Comparison of ENCODE assay signal across 16 cellular contexts in the genomic region with DNA sequence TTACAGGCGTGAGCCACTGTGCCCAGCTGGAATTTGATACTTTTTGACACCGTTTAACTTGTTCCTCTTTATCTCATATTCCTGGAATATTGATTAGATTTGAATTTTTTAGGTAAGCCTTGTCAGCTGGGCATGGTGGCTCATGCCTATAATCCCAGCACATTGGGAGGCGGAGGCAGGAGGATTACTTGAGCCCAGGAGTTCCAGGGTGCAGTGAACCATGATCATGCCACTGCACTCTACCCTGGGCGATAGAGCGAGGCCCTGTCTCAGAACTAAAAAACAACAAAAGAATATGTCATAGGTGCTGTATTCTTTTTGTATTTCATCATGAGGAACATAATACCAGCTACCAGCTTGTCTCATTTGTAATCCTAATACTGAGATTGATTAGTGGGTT.
DNase-seq lines count a peak whose midpoint lies in the region; ATAC-seq and TF ChIP-seq lines count a peak whose summit lies in the region.
"Had no signal": no experiment of that assay in that cellular context is flagged by ENCODE, and none has a peak within 500 bp of the region (broad histone marks: within the 10 kb centered on the region; RNA-seq: fewer than 3 reads in every experiment).

No MANE protein-coding gene starts in this region.

- no peak overlapping the region for H3K4me3 ChIP-seq in left ventricle myocardium inferior
- H3K4me3 ChIP-seq in heart left ventricle = no peak overlapping the region
- H3K4me3 ChIP-seq in prostate gland = peak overlapping the region; percentile 13 to 26
- H3K4me3 ChIP-seq: BLaER1, GM12878, HAP-1 had no signal

- DNase-seq in left ventricle myocardium inferior = no peak
- DNase-seq in heart left ventricle = no peak
- DNase-seq in NCI-H82 treated with DMSO at 0.1 percent for 48 hours (lab: John Stamatoyannopoulos, UW; ENCODE audit: unreplicated experiment) = peak; percentile 28
- no peak for DNase-seq in prostate gland (ENCODE audit: low spot score)
- DNase-seq in activated gamma-delta T cell treated with Interleukin-2 at 50 U/mL for 16 hours = no peak
- no peak for DNase-seq in anterior cingulate cortex (lab: John Stamatoyannopoulos, UW)
- DNase-seq in T1000 (lab: John Stamatoyannopoulos, UW) = no peak
- DNase-seq: CD8-positive, alpha-beta T cell; DMS 273 treated with DMSO at 0.1 percent for 48 hours; DMS53; DND-41 had no signal

- H3K36me3 ChIP-seq in left ventricle myocardium inferior (peaks cover 25% of the 10 kb centered on the region), heart left ventricle (peaks cover 0 to 71% (median 31%) of the 10 kb centered on the region in 9 donors), prostate gland (no peaks in the 10 kb centered on the region)
- H3K36me3 ChIP-seq: BLaER1, HAP-1 had no signal

- H3K9me3 ChIP-seq in left ventricle myocardium inferior (replicated peaks) (no peaks in the 10 kb centered on the region), heart left ventricle (no peaks in the 10 kb centered on the region), prostate gland (no peaks in the 10 kb centered on the region)
- H3K9me3 ChIP-seq: BLaER1, HAP-1 had no signal

- peaks cover 38% of the 10 kb centered on the region for H3K4me1 ChIP-seq in left ventricle myocardium inferior
- peaks cover 0 to 29% (median 8%) of the 10 kb centered on the region in 12 donors for H3K4me1 ChIP-seq in heart left ventricle
- peaks cover 4% of the 10 kb centered on the region for H3K4me1 ChIP-seq in prostate gland (replicated peaks)
- H3K4me1 ChIP-seq: BLaER1 had no signal

- WGBS in heart left ventricle, 4 donors = 86 to 88% (median 86%) methylated on average over 5 of the region's 5 CpGs
- WGBS in prostate gland = 96% methylated on average over 5 of the region's 5 CpGs

- TF ChIP-seq POLR2A in heart left ventricle (IDR thresholded peaks at IDR 0.05) = no peak
- no peak for TF ChIP-seq POLR2A in prostate gland (IDR thresholded peaks at IDR 0.05)

- no peak for ATAC-seq in heart left ventricle
- ATAC-seq: CD8-positive, alpha-beta T cell; GM12878; HepG2 had no signal

- no peak for TF ChIP-seq CTCF in left ventricle myocardium inferior (IDR thresholded peaks at IDR 0.05; ENCODE audit: borderline replicate concordance)
- TF ChIP-seq CTCF in heart left ventricle (IDR thresholded peaks at IDR 0.05) = no peak
- no peak for TF ChIP-seq CTCF in prostate gland (IDR thresholded peaks at IDR 0.05)

- intact Hi-C loops in left ventricle myocardium inferior (cut with micrococcal nuclease) (no loop called here), heart left ventricle (cut with DNase I) (loop anchor here in 1 of 10 donors (5.0 kb wide), 2 partner anchors 42 to 102 kb away; no protein-coding TSS in a partner anchor), prostate gland (cut with DNase I) (no loop called here)

- H3K27me3 ChIP-seq in left ventricle myocardium inferior (ENCODE audit: low read depth) = no peaks in the 10 kb centered on the region
- H3K27me3 ChIP-seq in heart left ventricle = no peaks in the 10 kb centered on the region
- H3K27me3 ChIP-seq in prostate gland (replicated peaks; ENCODE audit: insufficient read depth) = no peaks in the 10 kb centered on the region
- H3K27me3 ChIP-seq: BLaER1 had no signal

- peak overlapping the region; percentile 56 for H3K27ac ChIP-seq in left ventricle myocardium inferior (replicated peaks)
- no peak overlapping the region for H3K27ac ChIP-seq in heart left ventricle
- peak overlapping the region; percentile 82 to 87 for H3K27ac ChIP-seq in prostate gland
- H3K27ac ChIP-seq: 22Rv1, BLaER1 had no signal

Comparison
In these comparisons a context has a peak if more than half of its experiments do, and no peak if none do; other contexts are left out.
1. H3K27ac ChIP-seq: peak in left ventricle myocardium inferior (single experiment) and prostate gland (2 of 2); none in heart left ventricle (0 of 12).
2. H3K4me3 ChIP-seq: peak in prostate gland (2 of 2); none in left ventricle myocardium inferior (single experiment) and heart left ventricle (0 of 12).